Comparison of ENCODE assay signal across 26 cellular contexts in the genomic region with DNA sequence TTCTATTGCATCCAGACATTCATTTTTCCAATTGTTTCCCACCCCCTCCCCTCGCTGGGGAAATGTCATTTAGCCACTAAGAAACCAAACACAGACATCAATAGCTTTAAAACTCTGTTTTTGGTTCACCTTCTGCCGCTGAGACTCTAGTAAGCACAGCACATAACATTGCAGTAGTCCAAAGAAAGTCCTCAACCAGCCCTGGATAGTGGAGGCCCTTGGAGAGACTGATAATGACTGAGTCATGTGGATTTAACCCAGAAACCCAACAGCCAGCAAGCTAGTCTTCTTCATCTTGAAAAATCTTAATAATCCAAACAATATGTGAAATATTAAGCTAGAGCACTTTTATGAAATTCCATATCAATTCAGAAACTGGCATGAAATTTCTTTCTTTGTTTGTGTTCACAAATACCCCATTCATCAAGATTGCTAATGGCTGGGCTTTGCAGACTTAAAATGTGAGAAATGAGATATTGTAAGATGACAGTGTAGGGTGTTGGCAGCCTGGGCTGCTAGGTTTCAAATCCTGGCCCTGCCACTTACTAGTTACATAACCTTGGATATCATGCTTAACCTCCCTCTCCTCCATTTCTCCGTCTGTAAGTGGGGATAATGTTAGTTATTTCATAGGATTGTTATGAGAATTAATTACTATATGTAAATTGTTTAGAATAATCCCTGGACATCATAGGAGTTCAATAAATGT. TPM values are rescaled to one million over a fixed set of nuclear protein-coding genes. Genes with fewer than 3 reads are reported as not detected.
DNase-seq lines count a peak whose midpoint lies in the region; TF ChIP-seq lines count a peak whose summit lies in the region.
"Had no signal": no experiment of that assay in that cellular context is flagged by ENCODE, and none has a peak within 500 bp of the region (broad histone marks: within the 10 kb centered on the region; RNA-seq: fewer than 3 reads in every experiment).

No MANE protein-coding gene starts in this region.

- H3K9me3 ChIP-seq in ascending aorta (no peaks in the 10 kb centered on the region), left ventricle myocardium inferior (replicated peaks) (peaks cover under 1% of the 10 kb centered on the region), suprapubic skin (no peaks in the 10 kb centered on the region)
- H3K9me3 ChIP-seq in effector memory CD4-positive, alpha-beta T cell (ENCODE audit: control insufficient read depth, low read length): no peaks in the 10 kb centered on the region
- H3K9me3 ChIP-seq: tibial nerve had no signal

- peaks cover 3% of the 10 kb centered on the region for H3K9me3 Mint-ChIP-seq in neural crest cell
- no peaks in the 10 kb centered on the region for H3K9me3 Mint-ChIP-seq in activated CD4-positive, alpha-beta T cell treated with anti-CD3 and anti-CD28 coated beads, Interleukin-2, amount 10 ng/mL, durations not matched to agents 24 days and 14 days
- H3K9me3 Mint-ChIP-seq: activated naive CD8-positive, alpha-beta T cell treated with anti-CD3 and anti-CD28 coated beads, Interleukin-2, amount 50 U/mL, for 24 hours; immature natural killer cell; naive B cell; stimulated activated naive B cell treated with anti-CD40 and anti-IgM and Interleukin-4, amounts not matched to agents 10 μg/mL and 1 μg/mL and 100 μg/mL, for 72 hours; T-helper 2 cell treated with Interferon-gamma antibody and Interleukin-4, amounts not matched to agents 5 μg/mL and 100 μg/mL, for 36 hours had no signal

- H3K4me1 ChIP-seq in ascending aorta: peaks cover 4 to 28% of the 10 kb centered on the region in 2 donors
- peaks cover 7% of the 10 kb centered on the region for H3K4me1 ChIP-seq in left ventricle myocardium inferior
- H3K4me1 ChIP-seq in suprapubic skin: peaks cover 12% of the 10 kb centered on the region
- no peaks in the 10 kb centered on the region for H3K4me1 ChIP-seq in effector memory CD4-positive, alpha-beta T cell (ENCODE audit: control insufficient read depth, insufficient read depth, low read length, poor library complexity, severe bottlenecking)

- 71% methylated on average over 3 of the region's 3 CpGs for WGBS in suprapubic skin

- TF ChIP-seq POLR2A in suprapubic skin (IDR thresholded peaks at IDR 0.05): no peak

- H3K27ac ChIP-seq in ascending aorta: peak overlapping the region; percentile 52 to 74
- H3K27ac ChIP-seq in left ventricle myocardium inferior (replicated peaks): peak overlapping the region; percentile 68
- peak overlapping the region; percentile 1 for H3K27ac ChIP-seq in suprapubic skin
- no peak overlapping the region for H3K27ac ChIP-seq in effector memory CD4-positive, alpha-beta T cell (ENCODE audit: insufficient read depth, low read length, poor library complexity, severe bottlenecking)
- H3K27ac ChIP-seq: hepatocyte, WERI-Rb-1 had no signal

- no peaks in the 10 kb centered on the region for H3K36me3 Mint-ChIP-seq in neural crest cell (ENCODE audit: low read depth)
- no peaks in the 10 kb centered on the region for H3K36me3 Mint-ChIP-seq in activated CD4-positive, alpha-beta T cell treated with anti-CD3 and anti-CD28 coated beads, Interleukin-2, amount 10 ng/mL, durations not matched to agents 24 days and 14 days (ENCODE audit: low read depth)
- H3K36me3 Mint-ChIP-seq: immature natural killer cell; naive B cell; stimulated activated naive B cell treated with anti-CD40 and anti-IgM and Interleukin-4, amounts not matched to agents 10 μg/mL and 1 μg/mL and 100 μg/mL, for 72 hours had no signal

- H3K27me3 ChIP-seq in ascending aorta (no peaks in the 10 kb centered on the region), left ventricle myocardium inferior (ENCODE audit: low read depth) (peaks cover 8% of the 10 kb centered on the region), suprapubic skin (no peaks in the 10 kb centered on the region)
- no peaks in the 10 kb centered on the region for H3K27me3 ChIP-seq in effector memory CD4-positive, alpha-beta T cell (replicated peaks; ENCODE audit: control insufficient read depth, insufficient read depth, low read length, poor library complexity, severe bottlenecking)
- H3K27me3 ChIP-seq: hepatocyte, tibial nerve had no signal

- TF ChIP-seq EP300 in suprapubic skin (IDR thresholded peaks at IDR 0.05): no peak

- H3K36me3 ChIP-seq in ascending aorta (no peaks in the 10 kb centered on the region), left ventricle myocardium inferior (no peaks in the 10 kb centered on the region), suprapubic skin (no peaks in the 10 kb centered on the region)
- H3K36me3 ChIP-seq in effector memory CD4-positive, alpha-beta T cell (ENCODE audit: control insufficient read depth, insufficient read depth, low read length): no peaks in the 10 kb centered on the region
- H3K36me3 ChIP-seq: tibial nerve, WERI-Rb-1 had no signal

- peaks cover 34% of the 10 kb centered on the region for H3K4me1 Mint-ChIP-seq in neural crest cell
- H3K4me1 Mint-ChIP-seq in activated CD4-positive, alpha-beta T cell treated with anti-CD3 and anti-CD28 coated beads, Interleukin-2, amount 10 ng/mL, durations not matched to agents 24 days and 14 days: no peaks in the 10 kb centered on the region
- H3K4me1 Mint-ChIP-seq: activated naive CD8-positive, alpha-beta T cell treated with anti-CD3 and anti-CD28 coated beads, Interleukin-2, amount 50 U/mL, for 24 hours; immature natural killer cell; naive B cell; stimulated activated naive B cell treated with anti-CD40 and anti-IgM and Interleukin-4, amounts not matched to agents 10 μg/mL and 1 μg/mL and 100 μg/mL, for 72 hours had no signal

- no peak overlapping the region for H3K4me3 ChIP-seq in ascending aorta
- H3K4me3 ChIP-seq in left ventricle myocardium inferior: no peak overlapping the region
- H3K4me3 ChIP-seq in suprapubic skin: no peak overlapping the region
- no peak overlapping the region for H3K4me3 ChIP-seq in effector memory CD4-positive, alpha-beta T cell (ENCODE audit: insufficient read depth, low read depth, low read length, poor library complexity, severe bottlenecking)
- H3K4me3 ChIP-seq: coronary artery, hepatocyte, tibial nerve had no signal

- no peaks in the 10 kb centered on the region for H3K27me3 Mint-ChIP-seq in neural crest cell (ENCODE audit: low read depth)
- H3K27me3 Mint-ChIP-seq in activated CD4-positive, alpha-beta T cell treated with anti-CD3 and anti-CD28 coated beads, Interleukin-2, amount 10 ng/mL, durations not matched to agents 24 days and 14 days: peaks cover 15% of the 10 kb centered on the region

- intact Hi-C loops in ascending aorta (cut with DNase I) (no loop called here), left ventricle myocardium inferior (cut with micrococcal nuclease) (no loop called here)
- intact Hi-C loops in activated CD4-positive, alpha-beta T cell treated with anti-CD3 and anti-CD28 coated beads, Interleukin-2, amount 10 ng/mL, durations not matched to agents 24 days and 14 days (cut with micrococcal nuclease): no loop called here

- TF ChIP-seq CTCF in ascending aorta (IDR thresholded peaks at IDR 0.05) (no peak), left ventricle myocardium inferior (IDR thresholded peaks at IDR 0.05; ENCODE audit: borderline replicate concordance) (no peak), neural crest cell (conservative IDR thresholded peaks at IDR 0.05) (no peak), suprapubic skin (IDR thresholded peaks at IDR 0.05) (no peak)

- H3K27ac Mint-ChIP-seq in neural crest cell (ENCODE audit: unreplicated experiment): peak overlapping the region; percentile 52
- no peak overlapping the region for H3K27ac Mint-ChIP-seq in activated CD4-positive, alpha-beta T cell treated with anti-CD3 and anti-CD28 coated beads, Interleukin-2, amount 10 ng/mL, durations not matched to agents 24 days and 14 days
- H3K27ac Mint-ChIP-seq: activated naive CD8-positive, alpha-beta T cell treated with anti-CD3 and anti-CD28 coated beads, Interleukin-2, amount 50 U/mL, for 24 hours; immature natural killer cell; naive B cell; stimulated activated naive B cell treated with anti-CD40 and anti-IgM and Interleukin-4, amounts not matched to agents 10 μg/mL and 1 μg/mL and 100 μg/mL, for 72 hours; T-helper 2 cell treated with Interferon-gamma antibody and Interleukin-4, amounts not matched to agents 5 μg/mL and 100 μg/mL, for 36 hours had no signal

- no peak for DNase-seq in ascending aorta (ENCODE audit: low spot score in 2 of 2)
- DNase-seq in left ventricle myocardium inferior: no peak
- no peak for DNase-seq in neural crest cell (ENCODE audit: low read depth, low spot score)
- DNase-seq in suprapubic skin (ENCODE audit: low spot score in 2 of 2): no peak
- DNase-seq in activated CD4-positive, alpha-beta T cell treated with anti-CD3 and anti-CD28 coated beads, Interleukin-2, amount 10 ng/mL, durations not matched to agents 24 days and 14 days: no peak
- DNase-seq in activated CD4-positive, CD25-positive, alpha-beta regulatory T cell treated with anti-CD3 and anti-CD28 coated beads, Interleukin-2, amount 50 U/mL, for 72 hours: no peak
- no peak for DNase-seq in effector memory CD4-positive, alpha-beta T cell
- no peak for DNase-seq in NCI-H524 treated with DMSO at 0.1 percent for 48 hours (lab: John Stamatoyannopoulos, UW)
- DNase-seq: activated CD8-positive, alpha-beta memory T cell treated with anti-CD3 and anti-CD28 coated beads, Interleukin-2, amount 50 U/mL, for 4 hours; activated naive CD8-positive, alpha-beta T cell treated with anti-CD3 and anti-CD28 coated beads, Interleukin-2, amount 50 U/mL, for 24 hours; C1 segment of cervical spinal cord; immature natural killer cell; MV-4-11; naive B cell; NCI-H1694 treated with DMSO at 0.1 percent for 48 hours; NCI-H2171 treated with DMSO at 0.1 percent for 48 hours; posterior cingulate gyrus; small intestine; stimulated activated naive B cell treated with anti-CD40 and anti-IgM and Interleukin-4, amounts not matched to agents 10 μg/mL and 1 μg/mL and 100 μg/mL, for 72 hours had no signal

- H3K4me3 Mint-ChIP-seq in neural crest cell: no peak overlapping the region
- H3K4me3 Mint-ChIP-seq in activated CD4-positive, alpha-beta T cell treated with anti-CD3 and anti-CD28 coated beads, Interleukin-2, amount 10 ng/mL, durations not matched to agents 24 days and 14 days: no peak overlapping the region
- H3K4me3 Mint-ChIP-seq: activated naive CD8-positive, alpha-beta T cell treated with anti-CD3 and anti-CD28 coated beads, Interleukin-2, amount 50 U/mL, for 24 hours; immature natural killer cell; naive B cell; stimulated activated naive B cell treated with anti-CD40 and anti-IgM and Interleukin-4, amounts not matched to agents 10 μg/mL and 1 μg/mL and 100 μg/mL, for 72 hours; T-helper 2 cell treated with Interferon-gamma antibody and Interleukin-4, amounts not matched to agents 5 μg/mL and 100 μg/mL, for 36 hours had no signal

RNA-seq across cellular contexts. Expression of gene RERG, which starts 40.1 kb away (rescaled TPM):
- total RNA-seq in ascending aorta (55.7 TPM), left ventricle myocardium inferior (4.5 TPM), neural crest cell (0.61 and 1.1 TPM in 2 replicates), suprapubic skin (10 to 100 TPM in 2 of 4 donors, 1 to 10 TPM in 2; 7.7 to 23.9 (median 10.9) TPM)
- total RNA-seq in activated CD4-positive, alpha-beta T cell treated with anti-CD3 and anti-CD28 coated beads, Interleukin-2, amount 10 ng/mL, durations not matched to agents 24 days and 14 days: not detected in 2 replicates
- total RNA-seq: HT1080, lung microvascular endothelial cell had no signal
